In the genomic region with DNA sequence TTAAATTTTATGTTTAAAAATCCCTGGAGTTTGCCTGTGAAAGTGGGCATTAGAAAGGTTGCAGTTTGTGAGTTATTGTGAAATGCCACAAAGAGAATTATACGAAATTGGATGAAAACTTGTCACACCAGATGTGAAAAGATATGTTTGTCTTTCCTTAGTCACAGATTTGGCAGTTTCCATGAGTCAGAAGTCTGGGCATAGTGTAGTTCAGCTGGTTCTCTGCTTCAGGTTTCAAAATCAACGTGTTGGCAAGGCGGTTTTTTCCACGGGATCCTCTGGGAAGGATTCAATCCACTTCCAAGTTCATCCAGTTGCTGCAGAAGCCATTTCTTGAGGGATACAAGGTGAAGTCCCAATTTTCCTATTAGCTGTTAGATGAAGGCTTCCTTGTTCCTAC, we compare ENCODE assay signal across 13 cellular contexts.
A peak's percentile ranks its signal among the peaks of the same experiment; 100 is the strongest.
DNase-seq lines count a peak whose midpoint lies in the region; ATAC-seq lines count a peak whose summit lies in the region.
"Had no signal": no experiment of that assay in that cellular context is flagged by ENCODE, and none has a peak within 500 bp of the region (broad histone marks: within the 10 kb centered on the region; RNA-seq: fewer than 3 reads in every experiment).

No MANE protein-coding gene starts in this region.

- H3K9me3 ChIP-seq in MG63 = no peaks in the 10 kb centered on the region
- H3K9me3 ChIP-seq: right atrium auricular region had no signal

- intact Hi-C loops in Right ventricle myocardium inferior (cut with DNase I) = no loop called here

- ATAC-seq in Right ventricle myocardium inferior = no peak

- peak; percentile 15 for DNase-seq in DMS53 treated with DMSO at 0.1 percent for 48 hours (lab: John Stamatoyannopoulos, UW; ENCODE audit: unreplicated experiment)
- DNase-seq in MG63 = peak; percentile 31
- peak; percentile 85 for DNase-seq in dedifferentiated amniotic fluid mesenchymal stem cell (ENCODE audit: extremely low spot score)
- DNase-seq in non-pigmented ciliary epithelial cell (ENCODE audit: low read depth) = peak; percentile 23
- no peak for DNase-seq in SIG-M5 treated with dmso at 0.1 percent for 504 hours (lab: John Stamatoyannopoulos, UW; ENCODE audit: unreplicated experiment)
- no peak for DNase-seq in cerebellar nuclear complex (lab: John Stamatoyannopoulos, UW)
- DNase-seq in GF-D8 (lab: John Stamatoyannopoulos, UW) = no peak
- DNase-seq in Right ventricle myocardium inferior (ENCODE audit: missing footprints) = no peak
- DNase-seq: activated CD4-positive, alpha-beta T cell treated with anti-CD3 and anti-CD28 coated beads, Interleukin-2, amount 50 U/mL, for 1 hour; central memory CD4-positive, alpha-beta T cell; kidney glomerular epithelial cell; NCI-H226 had no signal

- no peak overlapping the region for H3K4me3 ChIP-seq in MG63
- H3K4me3 ChIP-seq: right atrium auricular region had no signal

- H3K36me3 ChIP-seq in MG63 = no peaks in the 10 kb centered on the region
- H3K36me3 ChIP-seq: right atrium auricular region had no signal

- no peaks in the 10 kb centered on the region for H3K27me3 ChIP-seq in MG63
- H3K27me3 ChIP-seq: right atrium auricular region had no signal

Comparison
In these comparisons a context has a peak if more than half of its experiments do, and no peak if none do; other contexts are left out.
1. DNase-seq: peak in DMS53 treated with DMSO at 0.1 percent for 48 hours (single experiment), MG63 (single experiment), dedifferentiated amniotic fluid mesenchymal stem cell (single experiment) and non-pigmented ciliary epithelial cell (single experiment); none in SIG-M5 treated with dmso at 0.1 percent for 504 hours (single experiment), cerebellar nuclear complex (0 of 2), GF-D8 (single experiment) and Right ventricle myocardium inferior (single experiment).